In genomic region chr18:76569644-76570415, GRCh38 we compare ENCODE assay signal across 25 cellular contexts.
A peak's percentile ranks its signal among the peaks of the same experiment; 100 is the strongest.
DNase-seq lines count a peak whose midpoint lies in the region; ATAC-seq, FAIRE-seq and TF ChIP-seq lines count a peak whose summit lies in the region.
"Had no signal": no experiment of that assay in that cellular context is flagged by ENCODE, and none has a peak within 500 bp of the region (broad histone marks: within the 10 kb centered on the region; RNA-seq: fewer than 3 reads in every experiment).

No MANE protein-coding gene starts in this region.

- TF ChIP-seq CTCF in HepG2 (CRISPR knock-in tag; IDR thresholded peaks at IDR 0.05) = no peak
- no peak for TF ChIP-seq CTCF in right lobe of liver (IDR thresholded peaks at IDR 0.05)
- no peak for TF ChIP-seq CTCF in H1 (IDR thresholded peaks at IDR 0.05; ENCODE audit: control extremely low read depth in 1 of 3, insufficient read depth in 1 of 3, low read depth in 1 of 3, low read length in 3 of 3)
- TF ChIP-seq CTCF in neural crest cell (conservative IDR thresholded peaks at IDR 0.05) = no peak

- no peaks in the 10 kb centered on the region for H3K79me1 ChIP-seq in H1 (ENCODE audit: low read depth, low read length)

- TF ChIP-seq POLR2A in HepG2 (IDR thresholded peaks at IDR 0.05; ENCODE audit: insufficient read depth in 1 of 2, low read depth in 2 of 2, low read length in 2 of 2) (no peak), right lobe of liver (IDR thresholded peaks at IDR 0.05) (no peak), H1 (IDR thresholded peaks at IDR 0.05; ENCODE audit: control extremely low read depth in 1 of 2, low read depth in 2 of 2, low read length in 2 of 2) (no peak)

- 23% methylated on average over 10 of the region's 15 CpGs for whole genome bisulfite sequencing in HepG2 (ENCODE audit: low lambda C conversion rate)
- WGBS in right lobe of liver (ENCODE audit: insufficient coverage, low coverage, low lambda C conversion rate, missing lambda C conversion rate) = 83% methylated on average over 7 of the region's 15 CpGs
- 83% methylated on average over 15 of the region's 15 CpGs; no CpG with 5 or more reads in 1 of the 2 experiments for WGBS in H1 (ENCODE audit: extremely low coverage in 1 of 2, insufficient coverage in 1 of 2, insufficient read length in 1 of 2, insufficient replicate concordance in 2 of 2, low coverage in 1 of 2, low lambda C conversion rate in 2 of 2, missing lambda C conversion rate in 1 of 2), 2 experiments

- H2BK5ac ChIP-seq in H1 (ENCODE audit: low read depth, low read length) = no peak overlapping the region

- H3K79me2 ChIP-seq in HepG2 (ENCODE audit: insufficient read depth, low read length) (no peaks in the 10 kb centered on the region), H1 (ENCODE audit: control insufficient read depth in 1 of 2, insufficient read depth in 2 of 2, low read length in 2 of 2) (no peaks in the 10 kb centered on the region)

- FAIRE-seq in HepG2 (lab: Jason Lieb, UNC) (no peak), H1 (lab: Jason Lieb, UNC) (no peak)
- FAIRE-seq: GM18507 had no signal

- no peak overlapping the region for H4K91ac ChIP-seq in H1 (replicated peaks; ENCODE audit: insufficient read length, low read length)

- H3K27me3 Mint-ChIP-seq in neural crest cell (ENCODE audit: low read depth) = no peaks in the 10 kb centered on the region

- H3K4me2 ChIP-seq in HepG2 (ENCODE audit: low read depth, low read length) = 0 out of 2 replicates have a peak overlapping the region, but pooled peaks have one; percentile 6
- no peak overlapping the region for H3K4me2 ChIP-seq in H1 (ENCODE audit: insufficient read depth in 1 of 2, low read depth in 2 of 2, low read length in 2 of 2)

- H2BK15ac ChIP-seq in H1 (ENCODE audit: low read length) = peak overlapping the region; percentile 23; the same call in 1 of the 2 replicates

- H3K4me1 ChIP-seq in HepG2 (ENCODE audit: insufficient read depth, low read length) (peaks cover 25% of the 10 kb centered on the region), right lobe of liver (peaks cover 0 to 7% (median 2%) of the 10 kb centered on the region in 4 donors), H1 (replicated peaks in 1 of 4; ENCODE audit: control insufficient read depth in 3 of 4, insufficient read depth in 4 of 4, low read length in 3 of 4) (peaks cover 0 to 5% (median 3%) of the 10 kb centered on the region in 4 experiments; a peak in 4 of 7 replicates)

- peaks cover 0 to 5% of the 10 kb centered on the region in 2 experiments; a peak in 2 of 5 replicates for H3K27me3 ChIP-seq in HepG2 (ENCODE audit: control insufficient read depth in 1 of 2, insufficient read depth in 2 of 2, low read length in 2 of 2)
- H3K27me3 ChIP-seq in right lobe of liver = no peaks in the 10 kb centered on the region
- H3K27me3 ChIP-seq in H1 (replicated peaks in 1 of 4; ENCODE audit: control insufficient read depth in 3 of 4, extremely low read depth in 1 of 4, insufficient read depth in 3 of 4, low read length in 3 of 4) = no peaks in the 10 kb centered on the region
- H3K27me3 ChIP-seq: SJSA1 had no signal

- H3K14ac ChIP-seq in H1 (ENCODE audit: insufficient read length) = no peak overlapping the region

- no peaks in the 10 kb centered on the region for H3K9me3 Mint-ChIP-seq in neural crest cell
- H3K9me3 Mint-ChIP-seq: CD8-positive, alpha-beta memory T cell had no signal

- peak overlapping the region; percentile 63 for H3K27ac Mint-ChIP-seq in neural crest cell (ENCODE audit: unreplicated experiment)
- H3K27ac Mint-ChIP-seq: B cell; CD8-positive, alpha-beta memory T cell had no signal

- no peak overlapping the region for H2AK5ac ChIP-seq in H1 (ENCODE audit: low read depth, low read length)

- H3K23me2 ChIP-seq in H1 (ENCODE audit: low read depth, low read length) = no peaks in the 10 kb centered on the region

- no peak overlapping the region for H3K4ac ChIP-seq in H1 (replicated peaks; ENCODE audit: insufficient read length, low read depth, low read length)

- no peaks in the 10 kb centered on the region for H3K36me3 ChIP-seq in HepG2 (replicated peaks in 1 of 2; ENCODE audit: control insufficient read depth in 1 of 2, insufficient read depth in 2 of 2, low read length in 2 of 2)
- H3K36me3 ChIP-seq in right lobe of liver = no peaks in the 10 kb centered on the region
- no peaks in the 10 kb centered on the region for H3K36me3 ChIP-seq in H1 (ENCODE audit: control insufficient read depth in 2 of 4, insufficient read depth in 4 of 4, low read length in 3 of 4)
- H3K36me3 ChIP-seq: SJSA1 had no signal

- H3K9ac ChIP-seq in HepG2 (ENCODE audit: insufficient read depth, low read depth, low read length) = no peak overlapping the region
- H3K9ac ChIP-seq in H1 (replicated peaks in 1 of 4; ENCODE audit: extremely low read depth in 1 of 4, low read depth in 3 of 4, low read length in 3 of 4) = no peak overlapping the region

- intact Hi-C loops in HepG2 (cut with micrococcal nuclease; ENCODE audit: unreplicated experiment) (loop anchor here (5.0 kb wide), 1 partner anchor 78 kb away; no protein-coding TSS in a partner anchor), right lobe of liver (cut with DNase I) (no loop called here)

- ATAC-seq in HepG2 = peak; percentile 16; the same call in 1 of the 3 replicates
- ATAC-seq in right lobe of liver = no peak
- ATAC-seq: PC-3, Right ventricle myocardium inferior had no signal

- CTCF ChIA-PET in HepG2 (lab: Yijun Ruan, JAX; ENCODE audit: low intra/inter-chr PET ratio, low total read pairs) (no interaction called here), H1 (lab: Charles Lee; ENCODE audit: partially characterized antibody) (interaction anchor here (0.5 to 0.7 kb wide), 2 partner anchors 90 to 1847 kb away, joined by 3 read pairs; no protein-coding TSS in a partner anchor)

- H3K4me3 ChIP-seq in HepG2 (replicated peaks in 1 of 3; ENCODE audit: insufficient read depth in 1 of 3, low read depth in 2 of 3, low read length in 3 of 3) (no peak overlapping the region), right lobe of liver (no peak overlapping the region), H1 (ENCODE audit: extremely low read depth in 1 of 4, insufficient read depth in 2 of 4, low read depth in 3 of 4, low read length in 4 of 4) (no peak overlapping the region)
- H3K4me3 ChIP-seq: SJSA1 had no signal

- H4K20me1 ChIP-seq in HepG2 (ENCODE audit: insufficient read depth, low read length) (no peaks in the 10 kb centered on the region), H1 (replicated peaks in 1 of 2; ENCODE audit: control insufficient read depth in 1 of 2, insufficient read depth in 2 of 2, low read length in 2 of 2) (no peaks in the 10 kb centered on the region)

- DNase-seq in HepG2 (ENCODE audit: low spot score) (no peak), right lobe of liver (no peak), H1 (ENCODE audit: low read depth in 1 of 2, low spot score in 2 of 2) (peak in 1 of 2 experiments; percentile 36), neural crest cell (ENCODE audit: low read depth, low spot score) (no peak), cerebellar nuclear complex (lab: John Stamatoyannopoulos, UW) (no peak), DMS79 (lab: John Stamatoyannopoulos, UW) (no peak), DMS79 treated with DMSO at 0.1 percent for 48 hours (lab: John Stamatoyannopoulos, UW) (no peak)
- no peak for DNase-seq in activated CD8-positive, alpha-beta memory T cell treated with anti-CD3 and anti-CD28 coated beads for 24 hours
- DNase-seq: CD8-positive, alpha-beta memory T cell; KBM-7; MV-4-11; NCI-H1105; NCI-H1436 treated with DMSO at 0.1 percent for 48 hours; NCI-H1930; NCI-H446 treated with DMSO at 0.1 percent for 48 hours; NCI-H526; NCI-H82; NK-92 treated with Interleukin-12 subunit alpha and Interleukin-12 subunit beta, amount 100 ng/mL, for 24 hours; PC-3 had no signal

- H2BK120ac ChIP-seq in H1 (replicated peaks; ENCODE audit: low read depth, low read length) = no peak overlapping the region

- H2AFZ ChIP-seq in HepG2 (ENCODE audit: low read length) = no peak overlapping the region
- peak overlapping the region; percentile 72; the same call in 1 of the 2 replicates for H2AFZ ChIP-seq in H1 (ENCODE audit: low read length)

- H4K5ac ChIP-seq in H1 (ENCODE audit: insufficient read length, low read depth, low read length) = no peak overlapping the region

- no peak overlapping the region for H3K56ac ChIP-seq in H1 (replicated peaks; ENCODE audit: insufficient read length, low read depth, low read length)

- TF ChIP-seq RAD21 in HepG2 (CRISPR knock-in tag; IDR thresholded peaks at IDR 0.05) (no peak), H1 (IDR thresholded peaks at IDR 0.05 in 1 of 2, conservative IDR thresholded peaks at IDR 0.05 in 1 of 2; ENCODE audit: low read depth in 2 of 2, low read length in 2 of 2) (no peak)

- no peak overlapping the region for H3K23ac ChIP-seq in H1 (ENCODE audit: insufficient read length)

- H3K18ac ChIP-seq in H1 (ENCODE audit: extremely low read depth, low read length) = no peak overlapping the region

- in situ Hi-C loops in HepG2 (cut with HindIII; ENCODE audit: extremely low pct_ligation_motif_present, low pct_unique_long_range_greater_than_20kb) = no loop called here

- H3K9me3 ChIP-seq in HepG2 (ENCODE audit: low read length) (no peaks in the 10 kb centered on the region), right lobe of liver (no peaks in the 10 kb centered on the region), H1 (ENCODE audit: insufficient read depth in 2 of 2, low read depth in 1 of 2, low read length in 1 of 2) (no peaks in the 10 kb centered on the region)
- H3K9me3 ChIP-seq: SJSA1 had no signal

- H3K4me1 Mint-ChIP-seq in neural crest cell = peaks cover 24% of the 10 kb centered on the region

- TF ChIP-seq EP300 in HepG2 (IDR thresholded peaks at IDR 0.05; ENCODE audit: low read depth in 2 of 2, low read length in 2 of 2) (no peak), HepG2 (CRISPR knock-in tag; IDR thresholded peaks at IDR 0.05; ENCODE audit: borderline replicate concordance) (no peak), H1 (IDR thresholded peaks at IDR 0.05; ENCODE audit: borderline replicate concordance in 1 of 2, low read depth in 2 of 2, low read length in 2 of 2) (no peak)

- H3K27ac ChIP-seq in HepG2 (ENCODE audit: extremely low read length, insufficient read depth, low read length) (no peak overlapping the region), right lobe of liver (no peak overlapping the region), H1 (ENCODE audit: low read depth, low read length) (no peak overlapping the region)
- H3K27ac ChIP-seq: 22Rv1, C4-2B, SJSA1 had no signal

- H3K36me3 Mint-ChIP-seq in neural crest cell (ENCODE audit: low read depth) = peaks cover 2% of the 10 kb centered on the region

- no peak overlapping the region for H2BK12ac ChIP-seq in H1 (ENCODE audit: low read depth, low read length)

- no TSS peak for BruUV-seq in HepG2 (replicated peaks; lab: Mats Ljungman, UMichigan)

- no peak overlapping the region for H3K4me3 Mint-ChIP-seq in neural crest cell
- H3K4me3 Mint-ChIP-seq: B cell; CD8-positive, alpha-beta memory T cell had no signal

- 0 out of 2 replicates have a peak overlapping the region, but pooled peaks have one; percentile 15 for H2BK20ac ChIP-seq in H1 (ENCODE audit: low read length)

- H4K8ac ChIP-seq in H1 (ENCODE audit: extremely low read depth, insufficient read depth, low read length) = no peak overlapping the region; the same call in 1 of the 2 replicates

- POLR2A ChIA-PET in HepG2 (lab: Yijun Ruan, JAX) (no interaction called here), H1 (lab: Charles Lee; ENCODE audit: partially characterized antibody) (no interaction called here)

TF ChIP-seq in H1, 55 proteins besides CTCF, POLR2A, EP300 and RAD21 (continues in another document):
- TF ChIP-seq BACH1 (IDR thresholded peaks at IDR 0.05; ENCODE audit: low read length) (no peak), SP1 (IDR thresholded peaks at IDR 0.05; ENCODE audit: low read depth, low read length) (no peak)
